ENCODE assay signal across 19 cellular contexts in the genomic region with DNA sequence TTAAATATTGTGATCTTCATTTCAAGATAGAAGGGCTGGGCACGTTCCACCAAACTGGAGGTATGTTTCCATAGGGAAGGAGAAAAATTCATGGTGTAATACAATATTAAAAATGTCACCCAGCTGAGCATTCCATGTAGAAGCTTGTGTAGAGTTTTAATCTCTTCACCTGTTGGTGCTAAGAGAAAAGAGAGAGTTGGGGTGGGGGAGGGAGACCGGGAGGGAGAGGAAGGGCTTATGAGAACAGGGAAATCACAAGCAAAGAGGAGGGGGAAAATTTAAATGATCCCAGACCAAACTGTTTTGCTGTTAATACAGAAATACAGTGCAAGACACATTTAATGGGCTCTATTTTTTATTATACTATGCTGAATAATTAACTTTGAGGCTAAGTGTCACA.
"Had no signal": no experiment of that assay in that cellular context is flagged by ENCODE, and none has a peak within 500 bp of the region (broad histone marks: within the 10 kb centered on the region; RNA-seq: fewer than 3 reads in every experiment).

No MANE protein-coding gene starts in this region.

- H3K27ac ChIP-seq: dorsolateral prefrontal cortex, hepatocyte, psoas muscle, testis, tibial artery, upper lobe of left lung had no signal

- ATAC-seq: gastrocnemius medialis; stimulated activated memory B cell treated with anti-CD40 and anti-IgM and Interleukin-4, amounts not matched to agents 10 μg/mL and 1 μg/mL and 100 μg/mL, for 72 hours; stimulated activated naive CD8-positive, alpha-beta T cell treated with anti-CD3 and anti-CD28 coated beads, Interleukin-15, Interleukin-2, amounts not matched to agents 100 U/mL and 50 U/mL, for 24 hours had no signal

- H3K27ac Mint-ChIP-seq: nephron progenitor cell; stimulated activated memory B cell treated with anti-CD40 and anti-IgM and Interleukin-4, amounts not matched to agents 10 μg/mL and 1 μg/mL and 100 μg/mL, for 72 hours had no signal

- H3K9me3 Mint-ChIP-seq: nephron progenitor cell had no signal

- H3K27me3 Mint-ChIP-seq: stimulated activated memory B cell treated with anti-CD40 and anti-IgM and Interleukin-4, amounts not matched to agents 10 μg/mL and 1 μg/mL and 100 μg/mL, for 72 hours had no signal

- H3K9me3 ChIP-seq: gastrocnemius medialis, heart left ventricle, psoas muscle, spleen, testis, tibial artery, upper lobe of left lung had no signal

- H3K36me3 Mint-ChIP-seq: stimulated activated memory B cell treated with anti-CD40 and anti-IgM and Interleukin-4, amounts not matched to agents 10 μg/mL and 1 μg/mL and 100 μg/mL, for 72 hours had no signal

- H3K27me3 ChIP-seq: dorsolateral prefrontal cortex, gastrocnemius medialis, heart left ventricle, testis, tibial artery, upper lobe of left lung had no signal

- H3K36me3 ChIP-seq: gastrocnemius medialis, heart left ventricle, spleen, tibial artery, upper lobe of left lung had no signal

- H3K4me1 ChIP-seq: testis had no signal

- H3K4me3 ChIP-seq: hepatocyte, testis had no signal

- DNase-seq: dorsolateral prefrontal cortex; effector CD4-positive, alpha-beta T cell; gastrocnemius medialis; kidney; mesenchymal stem cell; midbrain; nucleus accumbens; psoas muscle; stimulated activated CD4-positive, alpha-beta T cell treated with anti-CD3 and anti-CD28 coated beads, Interleukin-4, amount 100 ng/mL, for 4 hours; stimulated activated naive CD8-positive, alpha-beta T cell treated with anti-CD3 and anti-CD28 coated beads, Interleukin-15, Interleukin-2, amounts not matched to agents 100 U/mL and 50 U/mL, for 24 hours; substantia nigra; testis; tibial artery; upper lobe of left lung had no signal
